In the genomic region with DNA sequence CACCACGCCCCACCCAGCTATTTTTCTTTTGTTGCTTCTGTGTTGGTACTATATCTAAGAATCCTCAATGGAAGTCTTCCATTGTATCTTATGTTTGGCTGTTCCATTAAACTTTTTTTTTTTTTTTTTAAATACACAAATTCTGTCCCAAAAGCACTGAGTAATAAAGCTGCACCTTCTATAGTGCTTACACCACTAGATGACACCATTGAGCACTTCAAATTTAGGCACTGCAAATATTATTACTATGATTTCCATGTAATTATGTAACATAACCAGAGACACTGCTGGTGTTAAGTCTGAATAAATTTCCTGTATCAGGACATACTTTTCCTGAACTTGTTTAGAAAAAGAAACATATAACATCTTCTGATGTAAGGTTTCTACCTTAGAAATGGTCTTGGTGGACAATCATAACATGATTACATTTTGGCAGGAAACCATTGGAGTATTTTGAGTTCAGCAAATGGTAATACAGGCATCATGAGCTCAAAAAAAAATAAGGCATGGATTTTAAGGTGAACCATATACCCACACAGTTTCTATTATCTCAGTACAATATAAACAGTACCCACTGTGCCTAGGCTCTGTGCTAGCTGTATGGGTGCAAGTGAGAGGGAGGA, we compare ENCODE assay signal across 8 cellular contexts.
DNase-seq lines count a peak whose midpoint lies in the region; ATAC-seq, FAIRE-seq and TF ChIP-seq lines count a peak whose summit lies in the region.

No MANE protein-coding gene starts in this region.

- H3K4me3 ChIP-seq in BJ (ENCODE audit: low read depth, low read length), result no peak overlapping the region
- no peak overlapping the region for H3K4me3 ChIP-seq in brain microvascular endothelial cell (ENCODE audit: low read depth, low read length)
- H3K4me3 ChIP-seq in right lobe of liver, result no peak overlapping the region

- H3K9me3 ChIP-seq in right lobe of liver, result no peaks in the 10 kb centered on the region

- WGBS in right lobe of liver (ENCODE audit: insufficient coverage, low coverage, low lambda C conversion rate, missing lambda C conversion rate), result no CpG with 5 or more reads among the region's 1 CpG

- POLR2A ChIA-PET in BJ (lab: Charles Lee), result no interaction called here

- peaks cover 2% of the 10 kb centered on the region; the same call in 1 of the 2 replicates for H3K36me3 ChIP-seq in BJ (ENCODE audit: control insufficient read depth, insufficient read depth, low read length)
- no peaks in the 10 kb centered on the region for H3K36me3 ChIP-seq in brain microvascular endothelial cell (replicated peaks)
- peaks cover 0 to 3% (median 0%) of the 10 kb centered on the region in 4 donors for H3K36me3 ChIP-seq in right lobe of liver

- intact Hi-C loops in right lobe of liver (cut with DNase I), result loop anchor here in 1 of 2 donors (10.0 kb wide), 1 partner anchor 250 kb away; no protein-coding TSS in a partner anchor

- DNase-seq in BJ (ENCODE audit: low read depth), result no peak
- DNase-seq in HTR-8/SVneo (ENCODE audit: insufficient read length, low spot score), result peak; percentile 47
- DNase-seq in brain microvascular endothelial cell, result peak; percentile 11
- no peak for DNase-seq in right lobe of liver
- no peak for DNase-seq in NK-92 treated with Interleukin-12 subunit alpha and Interleukin-12 subunit beta, amount 100 ng/mL, for 24 hours (lab: John Stamatoyannopoulos, UW)

- FAIRE-seq in HTR-8/SVneo (lab: Jason Lieb, UNC), result no peak

- ATAC-seq in right lobe of liver, result peak; percentile 63 to 74 (median 70)
- ATAC-seq in HG02642 (IDR thresholded peaks at IDR 0.05; ENCODE audit: poor library complexity, unreplicated experiment), result no peak
- no peak for ATAC-seq in GM21367 (IDR thresholded peaks at IDR 0.05; ENCODE audit: unreplicated experiment)
- ATAC-seq in GM18517 (IDR thresholded peaks at IDR 0.05; ENCODE audit: unreplicated experiment), result no peak

- H3K27me3 ChIP-seq in BJ (ENCODE audit: control insufficient read depth, insufficient read depth, low read length), result no peaks in the 10 kb centered on the region
- H3K27me3 ChIP-seq in brain microvascular endothelial cell (replicated peaks), result no peaks in the 10 kb centered on the region
- no peaks in the 10 kb centered on the region for H3K27me3 ChIP-seq in right lobe of liver

- no peak for TF ChIP-seq POLR2A in right lobe of liver (IDR thresholded peaks at IDR 0.05)

- peak; percentile 62 for TF ChIP-seq CTCF in BJ (IDR thresholded peaks at IDR 0.05; ENCODE audit: insufficient read depth, low read depth, low read length)
- peak; percentile 56 for TF ChIP-seq CTCF in brain microvascular endothelial cell (IDR thresholded peaks at IDR 0.05; ENCODE audit: low read depth, low read length, missing control alignments)
- peak; percentile 51 to 56 (median 54) for TF ChIP-seq CTCF in right lobe of liver (IDR thresholded peaks at IDR 0.05)

- peaks cover 0 to 22% (median 0%) of the 10 kb centered on the region in 4 donors for H3K4me1 ChIP-seq in right lobe of liver

- CTCF ChIA-PET in BJ (lab: Yijun Ruan, JAX), result interaction anchor here (0.6 to 5.0 kb wide), 12 partner anchors 9 to 382 kb away, joined by 3 to 45 read pairs (median 4); partner anchors contain the start of gene FCHSD2

- in situ Hi-C loops in brain microvascular endothelial cell (cut with HindIII; ENCODE audit: low pct_ligation_motif_present, low sequenced_read_pairs), result no loop called here

- no peak overlapping the region for H3K27ac ChIP-seq in brain microvascular endothelial cell
- no peak overlapping the region for H3K27ac ChIP-seq in right lobe of liver

Comparison
In these comparisons a context has a peak if more than half of its experiments do, and no peak if none do; other contexts are left out.
1. DNase-seq: peak in HTR-8/SVneo (single experiment) and brain microvascular endothelial cell (single experiment); none in BJ (single experiment), right lobe of liver (0 of 3) and NK-92 treated with Interleukin-12 subunit alpha and Interleukin-12 subunit beta, amount 100 ng/mL, for 24 hours (single experiment).
2. ATAC-seq: peak in right lobe of liver (4 of 4); none in HG02642 (single experiment), GM21367 (single experiment) and GM18517 (single experiment).
3. Peak in every context shown above with its lines, with median percentiles within 50 percentile points of each other: CTCF ChIP-seq.